In the genomic region with DNA sequence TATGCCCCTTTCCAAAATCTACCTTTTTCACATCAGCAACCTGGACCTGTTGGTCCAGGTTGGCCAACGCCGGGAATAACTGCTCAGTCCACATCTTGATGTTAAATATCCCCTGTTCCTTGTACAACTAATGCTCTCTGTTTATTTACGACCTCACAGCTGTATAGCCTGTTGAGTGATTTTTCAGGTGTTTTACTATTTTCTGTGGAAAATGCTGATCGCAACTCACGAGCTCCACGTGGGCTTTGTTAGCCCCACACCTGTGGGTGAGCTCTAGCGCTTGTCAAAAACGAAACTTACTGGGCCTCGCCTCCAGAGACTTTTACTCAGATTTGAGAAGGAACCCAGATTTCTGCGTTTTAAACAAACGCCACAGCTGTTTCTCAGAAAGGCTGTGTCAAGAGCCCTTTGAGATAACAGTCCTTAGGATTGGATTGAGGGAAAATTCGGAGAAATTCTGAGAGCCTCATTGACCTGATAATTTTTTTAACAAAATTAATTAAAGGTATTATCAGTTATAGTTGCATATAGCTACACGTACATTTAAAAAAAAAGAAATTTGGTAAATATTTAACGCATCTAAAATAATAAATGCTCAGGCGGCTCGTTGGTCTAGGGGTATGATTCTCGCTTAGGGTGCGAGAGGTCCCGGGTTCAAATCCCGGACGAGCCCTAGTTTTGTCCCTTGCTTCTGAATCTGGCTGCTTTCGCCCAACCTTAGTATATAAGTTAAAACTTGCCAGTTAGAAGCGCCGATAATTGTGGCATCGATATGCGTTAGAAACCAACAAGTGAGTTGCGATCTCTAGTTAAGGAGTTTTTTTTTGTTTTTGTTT, we compare ENCODE assay signal across 1 cellular context.
A peak's percentile ranks its signal among the peaks of the same experiment; 100 is the strongest.
TF ChIP-seq lines count a peak whose summit lies in the region.

No MANE protein-coding gene starts in this region.

TF ChIP-seq in IMR-90, 13 proteins besides CTCF, POLR2A, EP300 and RAD21:
- TF ChIP-seq SMC3 (IDR thresholded peaks at IDR 0.05; ENCODE audit: low read depth, low read length) (no peak), FOS (IDR thresholded peaks at IDR 0.05; ENCODE audit: low read depth, low read length) (peak; percentile 46; the same call in 1 of the 2 replicates)
